In genomic region chr16:67456383-67457140, GRCh38 we compare ENCODE assay signal across 8 cellular contexts. TPM values are rescaled to one million over a fixed set of nuclear protein-coding genes. Genes with fewer than 3 reads are reported as not detected.
DNase-seq lines count a peak whose midpoint lies in the region; ATAC-seq and TF ChIP-seq lines count a peak whose summit lies in the region.

No MANE protein-coding gene starts in this region.

- peak in 1 of 2 donors; percentile 29 for ATAC-seq in stimulated activated naive B cell treated with anti-CD40 and anti-IgM and Interleukin-4, amounts not matched to agents 10 μg/mL and 1 μg/mL and 100 μg/mL, for 72 hours (replicated peaks)
- ATAC-seq in GM18870 (IDR thresholded peaks at IDR 0.05; ENCODE audit: unreplicated experiment): no peak

- no peak overlapping the region for H2AK5ac ChIP-seq in H9 (ENCODE audit: insufficient read length, low read length)

- H4K20me1 ChIP-seq in H9 (ENCODE audit: control insufficient read depth, insufficient read depth, insufficient read length): no peaks in the 10 kb centered on the region

- H2BK5ac ChIP-seq in H9 (ENCODE audit: insufficient read length, low read length): no peak overlapping the region

- H3K9me3 ChIP-seq in H9 (ENCODE audit: control insufficient read depth, low read depth, low read length) (no peaks in the 10 kb centered on the region), adrenal gland (replicated peaks in 1 of 3) (no peaks in the 10 kb centered on the region), iPS-15b (ENCODE audit: control insufficient read depth, insufficient read depth, low read length) (no peaks in the 10 kb centered on the region)

- no peak overlapping the region for H4K8ac ChIP-seq in H9 (replicated peaks; ENCODE audit: insufficient read length, low read depth, low read length)

- no peak overlapping the region for H2BK15ac ChIP-seq in H9 (ENCODE audit: low read depth, low read length)

- H2AFZ ChIP-seq in H9 (ENCODE audit: low read length): no peak overlapping the region

- intact Hi-C loops in adrenal gland (cut with DNase I): no loop called here

- no peak for TF ChIP-seq POLR2A in adrenal gland (IDR thresholded peaks at IDR 0.05)

- H3K27me3 Mint-ChIP-seq in H9 (ENCODE audit: low read depth): no peaks in the 10 kb centered on the region
- no peaks in the 10 kb centered on the region for H3K27me3 Mint-ChIP-seq in stimulated activated naive B cell treated with anti-CD40 and anti-IgM and Interleukin-4, amounts not matched to agents 10 μg/mL and 1 μg/mL and 100 μg/mL, for 72 hours

- peaks cover 0 to 4% (median 3%) of the 10 kb centered on the region in 3 experiments; a peak in 3 of 7 replicates for H3K36me3 Mint-ChIP-seq in H9 (ENCODE audit: insufficient read depth in 1 of 3, low read depth in 3 of 3)
- H3K36me3 Mint-ChIP-seq in stimulated activated naive B cell treated with anti-CD40 and anti-IgM and Interleukin-4, amounts not matched to agents 10 μg/mL and 1 μg/mL and 100 μg/mL, for 72 hours: peaks cover 40 to 44% of the 10 kb centered on the region in 2 donors

- no peak overlapping the region for H3K4ac ChIP-seq in H9 (ENCODE audit: low read depth, low read length)

- no peaks in the 10 kb centered on the region for H3K9me3 Mint-ChIP-seq in H9
- H3K9me3 Mint-ChIP-seq in stimulated activated naive B cell treated with anti-CD40 and anti-IgM and Interleukin-4, amounts not matched to agents 10 μg/mL and 1 μg/mL and 100 μg/mL, for 72 hours: no peaks in the 10 kb centered on the region

- no peaks in the 10 kb centered on the region for H3K4me1 ChIP-seq in H9 (ENCODE audit: insufficient read depth, low read length)
- H3K4me1 ChIP-seq in adrenal gland (replicated peaks in 1 of 2): peaks cover 49 to 64% of the 10 kb centered on the region in 2 donors
- no peaks in the 10 kb centered on the region for H3K4me1 ChIP-seq in iPS-15b (ENCODE audit: control insufficient read depth, insufficient read depth, low read length)

- no peak overlapping the region for H2BK12ac ChIP-seq in H9 (ENCODE audit: insufficient read length, low read depth, low read length)

- H4K5ac ChIP-seq in H9 (ENCODE audit: insufficient read length, low read depth, low read length): no peak overlapping the region

- H3K79me2 ChIP-seq in H9 (ENCODE audit: insufficient read depth, low read length): no peaks in the 10 kb centered on the region

- no CpG with 5 or more reads among the region's 7 CpGs for WGBS in H9 (ENCODE audit: extremely low coverage, insufficient read length, low lambda C conversion rate)
- 43 to 58% (median 51%) methylated on average over 5 to 7 of the region's 7 CpGs for WGBS in adrenal gland, 4 donors

- H3K27ac ChIP-seq in H9 (ENCODE audit: insufficient read length, low read depth, low read length): no peak overlapping the region
- peak overlapping the region in 1 of 5 donors; percentile 58 for H3K27ac ChIP-seq in adrenal gland

- H3K27me3 ChIP-seq in H9 (ENCODE audit: insufficient read depth, low read length) (no peaks in the 10 kb centered on the region), adrenal gland (no peaks in the 10 kb centered on the region), iPS-15b (ENCODE audit: control insufficient read depth, insufficient read depth, low read length) (no peaks in the 10 kb centered on the region)

- no peak overlapping the region for H3K4me3 Mint-ChIP-seq in H9
- no peak overlapping the region for H3K4me3 Mint-ChIP-seq in stimulated activated naive B cell treated with anti-CD40 and anti-IgM and Interleukin-4, amounts not matched to agents 10 μg/mL and 1 μg/mL and 100 μg/mL, for 72 hours

- no peak overlapping the region for H3K56ac ChIP-seq in H9 (ENCODE audit: insufficient read length, low read depth, low read length)

- H2BK120ac ChIP-seq in H9 (ENCODE audit: low read depth, low read length, poor library complexity, severe bottlenecking): no peak overlapping the region

- H3K4me3 ChIP-seq in adrenal gland (no peak overlapping the region), iPS-15b (ENCODE audit: low read depth, low read length) (no peak overlapping the region)

- no peak overlapping the region for H3K23ac ChIP-seq in H9 (ENCODE audit: insufficient read length, low read depth, low read length)

- H3K23me2 ChIP-seq in H9 (ENCODE audit: insufficient read length, low read depth, low read length, poor library complexity, severe bottlenecking): no peaks in the 10 kb centered on the region

- peak overlapping the region in 2 of 3 experiments; percentile 26 to 33; a peak in 2 of 7 replicates for H3K27ac Mint-ChIP-seq in H9
- peak overlapping the region; percentile 82 for H3K27ac Mint-ChIP-seq in stimulated activated naive B cell treated with anti-CD40 and anti-IgM and Interleukin-4, amounts not matched to agents 10 μg/mL and 1 μg/mL and 100 μg/mL, for 72 hours

- H2BK20ac ChIP-seq in H9 (ENCODE audit: low read depth, low read length, poor library complexity, severe bottlenecking): no peak overlapping the region

- TF ChIP-seq CTCF in H9 (conservative IDR thresholded peaks at IDR 0.05) (peak; percentile 68), adrenal gland (IDR thresholded peaks at IDR 0.05) (peak; percentile 50 to 58 (median 54))

- H3K9ac ChIP-seq in H9 (ENCODE audit: extremely low read depth, insufficient read length, low read length): no peak overlapping the region
- H3K9ac ChIP-seq in iPS-15b (ENCODE audit: low read depth, low read length): peak overlapping the region; percentile 54

- H3K79me1 ChIP-seq in H9 (ENCODE audit: insufficient read depth, low read depth, low read length, poor library complexity, severe bottlenecking): no peaks in the 10 kb centered on the region

- no peak overlapping the region for H3K18ac ChIP-seq in H9 (ENCODE audit: insufficient read length, low read depth, low read length)

- H3K4me2 ChIP-seq in H9 (ENCODE audit: insufficient read depth, insufficient read length, low read length): no peak overlapping the region

- H3T11ph ChIP-seq in H9 (ENCODE audit: low read length): no peak overlapping the region

- DNase-seq in H9 (no peak), adrenal gland (peak in 6 of 7 donors; percentile 71 to 86 (median 76)), mesenteric fat pad (ENCODE audit: low spot score) (no peak), A172 (ENCODE audit: low spot score) (no peak)
- DNase-seq in stimulated activated naive B cell treated with anti-CD40 and anti-IgM and Interleukin-4, amounts not matched to agents 10 μg/mL and 1 μg/mL and 100 μg/mL, for 72 hours: no peak
- DNase-seq in activated naive CD4-positive, alpha-beta T cell treated with anti-CD3 and anti-CD28 coated beads, Interleukin-2, amount 50 U/mL, for 16 hours: no peak

- H3K36me3 ChIP-seq in adrenal gland (replicated peaks in 1 of 2) (peaks cover 0 to 17% of the 10 kb centered on the region in 2 donors), iPS-15b (ENCODE audit: control insufficient read depth, insufficient read depth, low read length) (peaks cover 6% of the 10 kb centered on the region)

- H3K14ac ChIP-seq in H9 (ENCODE audit: insufficient read depth, low read length): no peak overlapping the region

- peaks cover 7 to 10% of the 10 kb centered on the region in 2 experiments for H3K4me1 Mint-ChIP-seq in H9
- H3K4me1 Mint-ChIP-seq in stimulated activated naive B cell treated with anti-CD40 and anti-IgM and Interleukin-4, amounts not matched to agents 10 μg/mL and 1 μg/mL and 100 μg/mL, for 72 hours: peaks cover 38 to 51% of the 10 kb centered on the region in 2 donors

- H4K91ac ChIP-seq in H9 (ENCODE audit: insufficient read length, low read depth, low read length): no peak overlapping the region

RNA-seq across cellular contexts. Expression of gene ATP6V0D1, which starts 24.4 kb away (rescaled TPM):
- 39.8 and 43.0 TPM in 2 replicates for total RNA-seq in H9 (2021)
- 100 to 1,000 TPM; 114 to 244 (median 168) TPM for total RNA-seq in adrenal gland
- polyA plus RNA-seq in adrenal gland: 100 to 1,000 TPM in 1 of 3 donors, 10 to 100 TPM in 2; 24.1 to 186 (median 31.9) TPM
- total RNA-seq in mesenteric fat pad: 89.5 TPM
- 66.8 and 77.5 TPM in 2 replicates for total RNA-seq in A172 (2014; rRNA removed; shearing (Covaris generic))

RNA-seq across cellular contexts. Expression of gene HSD11B2, which starts 25.6 kb away (rescaled TPM):
- 33.5 and 35.1 TPM in 2 replicates for total RNA-seq in H9 (2021)
- 10 to 100 TPM in 2 of 8 donors, 1 to 10 TPM in 5, under 1 TPM in 1; 0.69 to 12.3 (median 5.2) TPM for total RNA-seq in adrenal gland
- 1 to 10 TPM; 1.8 to 3.7 (median 3.5) TPM for polyA plus RNA-seq in adrenal gland
- total RNA-seq in mesenteric fat pad: 0.71 TPM
- 0.93 TPM in 1 of 2 replicates, not detected in the other for total RNA-seq in A172 (2014; rRNA removed; shearing (Covaris generic))

RNA-seq across cellular contexts. Expression of gene AGRP, which starts 26.8 kb away (rescaled TPM):
- total RNA-seq in H9 (2021) (not detected in 2 replicates), adrenal gland (10 to 100 TPM in 3 of 8 donors, 1 to 10 TPM in 5; 3.1 to 23.1 (median 8.0) TPM), mesenteric fat pad (not detected)
- polyA plus RNA-seq in adrenal gland: 10 to 100 TPM in 2 of 3 donors, 1 to 10 TPM in 1; 2.9 to 56.7 (median 52.0) TPM
- total RNA-seq in A172 (2014; rRNA removed; shearing (Covaris generic)): not detected in 2 replicates

RNA-seq across cellular contexts. Expression of gene ZDHHC1, which starts 40.3 kb away (rescaled TPM):
- total RNA-seq in H9 (2021): 3.0 and 3.7 TPM in 2 replicates
- total RNA-seq in adrenal gland: 10 to 100 TPM in 7 of 8 donors, 1 to 10 TPM in 1; 4.2 to 30.0 (median 15.0) TPM
- 1 to 10 TPM; 1.3 to 8.5 (median 7.9) TPM for polyA plus RNA-seq in adrenal gland
- 9.5 TPM for total RNA-seq in mesenteric fat pad
- total RNA-seq in A172 (2014; rRNA removed; shearing (Covaris generic)): 18.2 and 24.3 TPM in 2 replicates

Comparison
In these comparisons a context has a peak if more than half of its experiments do, and no peak if none do; other contexts are left out.
1. DNase-seq: peak in adrenal gland (6 of 7); none in H9 (single experiment), stimulated activated naive B cell treated with anti-CD40 and anti-IgM and Interleukin-4, amounts not matched to agents 10 μg/mL and 1 μg/mL and 100 μg/mL, for 72 hours (single experiment), activated naive CD4-positive, alpha-beta T cell treated with anti-CD3 and anti-CD28 coated beads, Interleukin-2, amount 50 U/mL, for 16 hours (single experiment), mesenteric fat pad (single experiment) and A172 (single experiment).